ENCODE assay signal across 15 cellular contexts in genomic region chr5:138488481-138488945, GRCh38. TPM values are rescaled to one million over a fixed set of nuclear protein-coding genes. Genes with fewer than 3 reads are reported as not detected.
DNase-seq lines count a peak whose midpoint lies in the region; FAIRE-seq and TF ChIP-seq lines count a peak whose summit lies in the region.
"Had no signal": no experiment of that assay in that cellular context is flagged by ENCODE, and none has a peak within 500 bp of the region (broad histone marks: within the 10 kb centered on the region; RNA-seq: fewer than 3 reads in every experiment).

No MANE protein-coding gene starts in this region.

- H3K79me2 ChIP-seq in astrocyte (ENCODE audit: insufficient read depth, low read length) (no peaks in the 10 kb centered on the region), keratinocyte (ENCODE audit: control insufficient read depth, insufficient read depth, low read length) (no peaks in the 10 kb centered on the region)

- peak overlapping the region; percentile 50 for H3K4me3 Mint-ChIP-seq in astrocyte (ENCODE audit: unreplicated experiment)

- H2AFZ ChIP-seq in astrocyte (ENCODE audit: low read depth, low read length) (no peak overlapping the region), keratinocyte (ENCODE audit: control insufficient read depth, low read length) (no peak overlapping the region)

- H3K27me3 ChIP-seq in astrocyte (ENCODE audit: insufficient read depth, low read length) (no peaks in the 10 kb centered on the region), keratinocyte (ENCODE audit: control insufficient read depth, extremely low read depth, insufficient read depth, low read length) (no peaks in the 10 kb centered on the region)

- H3K4me3 ChIP-seq in astrocyte (ENCODE audit: insufficient read depth, low read depth, low read length) (no peak overlapping the region), keratinocyte (ENCODE audit: control insufficient read depth in 2 of 3, extremely low read depth in 1 of 3, insufficient read depth in 2 of 3, low read depth in 1 of 3, low read length in 3 of 3) (no peak overlapping the region)
- H3K4me3 ChIP-seq: gastroesophageal sphincter, suprapubic skin had no signal

- H3K27ac ChIP-seq in astrocyte (ENCODE audit: low read depth, low read length) (no peak overlapping the region), keratinocyte (ENCODE audit: control insufficient read depth, insufficient read depth, low read length) (no peak overlapping the region)
- H3K27ac ChIP-seq: gastroesophageal sphincter, suprapubic skin had no signal

- H3K4me1 ChIP-seq in astrocyte (ENCODE audit: insufficient read depth, low read length) = peaks cover 30% of the 10 kb centered on the region
- H3K4me1 ChIP-seq in keratinocyte (ENCODE audit: control insufficient read depth, extremely low read depth, insufficient read depth, low read length) = peaks cover 50% of the 10 kb centered on the region

- H3K9ac ChIP-seq in astrocyte (ENCODE audit: low read length) = no peak overlapping the region
- H3K9ac ChIP-seq in keratinocyte (ENCODE audit: control insufficient read depth, extremely low read depth, insufficient read depth, low read length) = no peak overlapping the region

- DNase-seq in CD1c-positive myeloid dendritic cell (ENCODE audit: extremely low spot score) = peak; percentile 55
- DNase-seq in LoVo (ENCODE audit: low spot score) = peak; percentile 65
- DNase-seq in astrocyte (ENCODE audit: low read depth) = peak; percentile 73
- DNase-seq in keratinocyte (ENCODE audit: low read depth, low spot score) = no peak
- DNase-seq in NCI-H2227 (lab: John Stamatoyannopoulos, UW; ENCODE audit: unreplicated experiment) = no peak
- DNase-seq in stimulated activated CD8-positive, alpha-beta memory T cell treated with anti-CD3 and anti-CD28 coated beads, Interleukin-4, amount 100 ng/mL, for 48 hours = no peak
- no peak for DNase-seq in NCI-H2029 (lab: John Stamatoyannopoulos, UW)
- DNase-seq in NCI-H748 treated with DMSO at 0.1 percent for 48 hours (lab: John Stamatoyannopoulos, UW) = no peak
- DNase-seq: amygdala, DMS153, NCI-H1092 treated with DMSO at 0.1 percent for 48 hours, NCI-H345, occipital lobe had no signal

- H3K27ac Mint-ChIP-seq in astrocyte (ENCODE audit: unreplicated experiment) = no peak overlapping the region

- H3K36me3 Mint-ChIP-seq in astrocyte (ENCODE audit: low read depth, unreplicated experiment) = no peaks in the 10 kb centered on the region

- peaks cover 40% of the 10 kb centered on the region for H3K27me3 Mint-ChIP-seq in astrocyte (ENCODE audit: low read depth, unreplicated experiment)

- H3K9me3 Mint-ChIP-seq in astrocyte (ENCODE audit: unreplicated experiment) = no peaks in the 10 kb centered on the region

- H3K4me1 Mint-ChIP-seq in astrocyte (ENCODE audit: low read depth, unreplicated experiment) = peaks cover 6% of the 10 kb centered on the region

- dilution Hi-C loops in keratinocyte (cut with MboI; ENCODE audit: extremely low pct_ligation_motif_present, low sequenced_read_pairs) = no loop called here

- FAIRE-seq in astrocyte (lab: Jason Lieb, UNC) = no peak
- peak; percentile 73 for FAIRE-seq in keratinocyte (lab: Jason Lieb, UNC)

- H3K9me1 ChIP-seq in keratinocyte (ENCODE audit: control insufficient read depth, extremely low read depth, insufficient read depth, low read length) = no peaks in the 10 kb centered on the region

- H4K20me1 ChIP-seq in astrocyte (ENCODE audit: insufficient read depth, low read length) (no peaks in the 10 kb centered on the region), keratinocyte (ENCODE audit: control insufficient read depth, extremely low read depth, insufficient read depth, low read length) (no peaks in the 10 kb centered on the region)

- H3K9me3 ChIP-seq in astrocyte (ENCODE audit: insufficient read depth, low read depth, low read length) (no peaks in the 10 kb centered on the region), keratinocyte (ENCODE audit: control insufficient read depth, low read depth, low read length) (no peaks in the 10 kb centered on the region)
- H3K9me3 ChIP-seq: gastroesophageal sphincter, suprapubic skin had no signal

- H3K4me2 ChIP-seq in astrocyte (ENCODE audit: low read length) = peak overlapping the region; percentile 2
- H3K4me2 ChIP-seq in keratinocyte (ENCODE audit: control insufficient read depth, extremely low read depth, insufficient read depth, low read depth, low read length) = peak overlapping the region; percentile 9

- no peaks in the 10 kb centered on the region for H3K36me3 ChIP-seq in astrocyte (ENCODE audit: insufficient read depth, low read length)
- no peaks in the 10 kb centered on the region for H3K36me3 ChIP-seq in keratinocyte (ENCODE audit: control insufficient read depth in 2 of 2, extremely low read depth in 1 of 2, insufficient read depth in 2 of 2, low read length in 2 of 2)
- H3K36me3 ChIP-seq: gastroesophageal sphincter, suprapubic skin had no signal

- no peak for TF ChIP-seq CTCF in astrocyte (IDR thresholded peaks at IDR 0.05; ENCODE audit: insufficient read depth, low read depth, low read length)
- TF ChIP-seq CTCF in keratinocyte (optimal IDR thresholded peaks at IDR 0.05 in 1 of 3, IDR thresholded peaks at IDR 0.05 in 1 of 3, conservative IDR thresholded peaks at IDR 0.05 in 1 of 3; ENCODE audit: extremely low read depth in 1 of 3, insufficient read depth in 2 of 3, low read length in 3 of 3) = no peak

RNA-seq across cellular contexts. Expression of gene EGR1, which starts 23.2 kb away (rescaled TPM):
- 24.4 and 31.5 TPM in 2 replicates for total RNA-seq in astrocyte
- 2.8 to 7.0 TPM (median 5.6 TPM) in 3 replicates for polyA plus RNA-seq in keratinocyte
- 97.2 TPM for polyA plus RNA-seq in keratinocyte (2011; ENCODE audit: low read depth)
- polyA plus RNA-seq in keratinocyte (2011; cell fraction: cytosol; rRNA removed) = 10.2 and 11.2 TPM in 2 replicates
- polyA plus RNA-seq in keratinocyte (2011; cell fraction: nucleus; rRNA removed) = 24.6 and 29.8 TPM in 2 replicates
- polyA plus RNA-seq in keratinocyte (2012; ENCODE audit: low replicate concordance) = 9.1 and 116 TPM in 2 replicates
- polyA minus RNA-seq in keratinocyte = 6.4 to 11.1 TPM (median 9.3 TPM) in 3 replicates
- 15.0 TPM for polyA minus RNA-seq in keratinocyte (2011; cell fraction: cytosol; rRNA and poly(A)+ RNA removed)
- 9.7 and 12.6 TPM in 2 replicates for polyA minus RNA-seq in keratinocyte (2011; cell fraction: nucleus; rRNA and poly(A)+ RNA removed)

RNA-seq across cellular contexts. Expression of gene REEP2, which starts 49.7 kb away (rescaled TPM):
- total RNA-seq in astrocyte = 16.0 and 17.2 TPM in 2 replicates
- polyA plus RNA-seq in keratinocyte = 0.19 to 0.41 TPM (median 0.35 TPM) in 3 replicates
- not detected for polyA plus RNA-seq in keratinocyte (2011; ENCODE audit: low read depth)
- polyA plus RNA-seq in keratinocyte (2011; cell fraction: cytosol; rRNA removed) = 0.21 and 0.35 TPM in 2 replicates
- 0.23 and 0.29 TPM in 2 replicates for polyA plus RNA-seq in keratinocyte (2011; cell fraction: nucleus; rRNA removed)
- polyA plus RNA-seq in keratinocyte (2012; ENCODE audit: low replicate concordance) = 0.27 and 0.69 TPM in 2 replicates
- 7.4 TPM in 1 of 3 replicates, not detected in the others for polyA minus RNA-seq in keratinocyte
- 0.96 TPM for polyA minus RNA-seq in keratinocyte (2011; cell fraction: cytosol; rRNA and poly(A)+ RNA removed)
- polyA minus RNA-seq in keratinocyte (2011; cell fraction: nucleus; rRNA and poly(A)+ RNA removed) = not detected in 2 replicates

RNA-seq across cellular contexts. Expression of gene ETF1, which starts 54.5 kb away (rescaled TPM):
- total RNA-seq in astrocyte = 139 and 153 TPM in 2 replicates
- 96.4 to 137 TPM (median 99.8 TPM) in 3 replicates for polyA plus RNA-seq in keratinocyte
- 204 TPM for polyA plus RNA-seq in keratinocyte (2011; ENCODE audit: low read depth)
- polyA plus RNA-seq in keratinocyte (2011; cell fraction: cytosol; rRNA removed) = 94.9 and 161 TPM in 2 replicates
- 55.3 and 68.1 TPM in 2 replicates for polyA plus RNA-seq in keratinocyte (2011; cell fraction: nucleus; rRNA removed)
- polyA plus RNA-seq in keratinocyte (2012; ENCODE audit: low replicate concordance) = 123 and 125 TPM in 2 replicates
- polyA minus RNA-seq in keratinocyte = 22.5 to 200 TPM (median 154 TPM) in 3 replicates
- 121 TPM for polyA minus RNA-seq in keratinocyte (2011; cell fraction: cytosol; rRNA and poly(A)+ RNA removed)
- 33.1 and 62.9 TPM in 2 replicates for polyA minus RNA-seq in keratinocyte (2011; cell fraction: nucleus; rRNA and poly(A)+ RNA removed)

Comparison
In these comparisons a context has a peak if more than half of its experiments do, and no peak if none do; other contexts are left out.
1. DNase-seq: peak in CD1c-positive myeloid dendritic cell (single experiment), LoVo (single experiment) and astrocyte (single experiment); none in keratinocyte (single experiment), NCI-H2227 (single experiment), stimulated activated CD8-positive, alpha-beta memory T cell treated with anti-CD3 and anti-CD28 coated beads, Interleukin-4, amount 100 ng/mL, for 48 hours (single experiment), NCI-H2029 (single experiment) and NCI-H748 treated with DMSO at 0.1 percent for 48 hours (single experiment).